ENCODE assay signal across 14 cellular contexts in the genomic region with DNA sequence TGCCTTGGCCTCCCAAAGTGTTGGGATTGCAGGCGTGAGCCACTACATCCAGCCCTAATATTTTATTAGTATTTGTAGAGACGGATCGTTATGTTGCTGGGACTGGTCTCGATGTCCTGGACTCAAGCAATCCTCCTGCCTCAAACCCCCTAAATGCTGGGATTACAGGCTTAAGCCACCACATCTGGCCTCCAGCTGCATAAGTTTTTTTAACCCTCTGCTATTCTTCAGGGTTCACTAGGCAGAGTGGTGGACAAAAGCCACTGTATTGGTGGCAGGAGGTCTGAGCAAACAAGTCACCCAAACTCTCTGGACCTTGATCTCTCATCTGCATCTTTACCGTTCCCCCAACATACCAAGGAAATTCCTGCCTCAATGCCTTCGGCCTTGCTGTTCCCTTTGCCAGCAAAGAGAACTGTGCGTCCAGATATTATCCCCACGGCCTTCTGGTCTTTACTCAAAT. TPM values are rescaled to one million over a fixed set of nuclear protein-coding genes. Genes with fewer than 3 reads are reported as not detected.
DNase-seq lines count a peak whose midpoint lies in the region; ATAC-seq, FAIRE-seq and TF ChIP-seq lines count a peak whose summit lies in the region.
"Had no signal": no experiment of that assay in that cellular context is flagged by ENCODE, and none has a peak within 500 bp of the region (broad histone marks: within the 10 kb centered on the region; RNA-seq: fewer than 3 reads in every experiment).

No MANE protein-coding gene starts in this region.

- peak overlapping the region; percentile 69 for H3K27ac Mint-ChIP-seq in activated B cell treated with CpG ODN at 0.5 μM for 24 hours

- H3K4me1 ChIP-seq in kidney (ENCODE audit: control insufficient read depth in 1 of 2, insufficient read depth in 1 of 2, low read depth in 1 of 2, low read length in 2 of 2) (peaks cover 10 to 14% of the 10 kb centered on the region in 2 donors), mucosa of descending colon (ENCODE audit: low read depth) (peaks cover 6% of the 10 kb centered on the region)

- no peak for TF ChIP-seq CTCF in activated B cell treated with CpG ODN at 0.5 μM for 24 hours (IDR thresholded peaks at IDR 0.05)
- TF ChIP-seq CTCF in kidney (IDR thresholded peaks at IDR 0.05; ENCODE audit: borderline replicate concordance, extremely low read depth, insufficient read depth) = no peak
- TF ChIP-seq CTCF in mucosa of descending colon (IDR thresholded peaks at IDR 0.05) = no peak

- H3K4me3 ChIP-seq in kidney (ENCODE audit: low read length in 2 of 2) (no peak overlapping the region), skin epidermis (no peak overlapping the region), mucosa of descending colon (no peak overlapping the region), H7 (ENCODE audit: insufficient read depth, low read depth, low read length) (no peak overlapping the region)

- no peaks in the 10 kb centered on the region for H3K36me3 Mint-ChIP-seq in activated B cell treated with CpG ODN at 0.5 μM for 24 hours (ENCODE audit: low read depth)

- no peak overlapping the region for H3K9ac ChIP-seq in kidney (ENCODE audit: low read length in 2 of 2)

- CTCF ChIA-PET in activated B cell treated with CpG ODN at 0.5 μM for 24 hours (lab: Charles Lee) = interaction anchor here (2.8 kb wide), 1 partner anchor 10 kb away, joined by 6 read pairs; a partner anchor contains a TSS

- H3K27me3 Mint-ChIP-seq in activated B cell treated with CpG ODN at 0.5 μM for 24 hours = no peaks in the 10 kb centered on the region

- H3K4me3 Mint-ChIP-seq in activated B cell treated with CpG ODN at 0.5 μM for 24 hours = no peak overlapping the region

- H3K36me3 ChIP-seq in kidney (ENCODE audit: control insufficient read depth in 1 of 2, insufficient read depth in 2 of 2, low read length in 2 of 2) (no peaks in the 10 kb centered on the region), mucosa of descending colon (ENCODE audit: low read depth) (no peaks in the 10 kb centered on the region), H7 (replicated peaks; ENCODE audit: control insufficient read depth, insufficient read depth, low read length) (no peaks in the 10 kb centered on the region)

- intact Hi-C loops in activated B cell treated with CpG ODN at 0.5 μM for 24 hours (cut with micrococcal nuclease) = no loop called here
- intact Hi-C loops in kidney (cut with DNase I) = no loop called here
- intact Hi-C loops in mucosa of descending colon (cut with DNase I, micrococcal nuclease) = no loop called here

- FAIRE-seq in GM12891 (lab: Jason Lieb, UNC) = peak; percentile 26
- no peak for FAIRE-seq in kidney (lab: Jason Lieb, UNC)
- FAIRE-seq: islet of Langerhans had no signal

- H3K27ac ChIP-seq in kidney (ENCODE audit: low read depth in 2 of 2, low read length in 2 of 2) (peak overlapping the region in 1 of 2 donors; percentile 54), skin epidermis (peak overlapping the region in 11 of 21 experiments; percentile 8 to 67 (median 38))
- H3K27ac ChIP-seq: epithelial cell of prostate had no signal

- POLR2A ChIA-PET in activated B cell treated with CpG ODN at 0.5 μM for 24 hours (lab: Charles Lee) = interaction anchor here (0.6 to 6.3 kb wide), 2 partner anchors 11 to 42 kb away, joined by 3 to 102 read pairs; a partner anchor contains a TSS

- H3K9me3 Mint-ChIP-seq in activated B cell treated with CpG ODN at 0.5 μM for 24 hours = no peaks in the 10 kb centered on the region

- no peak for DNase-seq in GM12891 (ENCODE audit: insufficient read length, low spot score)
- DNase-seq in activated B cell treated with CpG ODN at 0.5 μM for 24 hours = no peak
- DNase-seq in kidney = peak; percentile 4
- no peak for DNase-seq in T1000 (lab: John Stamatoyannopoulos, UW)
- no peak for DNase-seq in stimulated activated CD4-positive, alpha-beta T cell treated with anti-CD3 and anti-CD28 coated beads, Interleukin-2, amount 100 ng/mL, for 48 hours
- no peak for DNase-seq in mucosa of descending colon
- no peak for DNase-seq in H7
- DNase-seq: amniotic stem cell, MV-4-11, NCI-H526 treated with DMSO at 0.1 percent for 48 hours, SW 1271 had no signal

- no peaks in the 10 kb centered on the region for H3K27me3 ChIP-seq in H7 (ENCODE audit: control insufficient read depth, insufficient read depth, low read length)

- no peak for ATAC-seq in activated B cell treated with CpG ODN at 0.5 μM for 24 hours (ENCODE audit: low read depth)
- ATAC-seq in mucosa of descending colon = no peak

- peaks cover 62% of the 10 kb centered on the region for H3K4me1 Mint-ChIP-seq in activated B cell treated with CpG ODN at 0.5 μM for 24 hours

- no peak for TF ChIP-seq POLR2A in GM12891 (IDR thresholded peaks at IDR 0.05; ENCODE audit: low read depth, low read length)

- no peaks in the 10 kb centered on the region for H3K9me3 ChIP-seq in kidney (ENCODE audit: control insufficient read depth in 1 of 2, low read length in 2 of 2)
- H3K9me3 ChIP-seq in mucosa of descending colon = no peaks in the 10 kb centered on the region

TF ChIP-seq in GM12891, 5 proteins besides CTCF, POLR2A, EP300 and RAD21:
- TF ChIP-seq PAX5 (IDR thresholded peaks at IDR 0.05; ENCODE audit: insufficient read depth, low read length, severe bottlenecking) (no peak), TAF1 (IDR thresholded peaks at IDR 0.05; ENCODE audit: low read depth, low read length) (no peak)

RNA-seq across cellular contexts. Expression of a gene that starts 10.1 kb away (rescaled TPM):
- 22.2 TPM for polyA plus RNA-seq in GM12891 (2012; ENCODE audit: low read depth, missing spikeins)
- 98.2 and 99.8 TPM in 2 replicates for total RNA-seq in activated B cell treated with CpG ODN at 0.5 μM for 24 hours
- 315 TPM for total RNA-seq in kidney
- polyA plus RNA-seq in kidney (ENCODE audit: insufficient read depth, low read depth, low replicate concordance) = 72.7 TPM
- 100 to 1,000 TPM in 1 of 3 donors, 10 to 100 TPM in 2; 33.0 to 176 (median 52.4) TPM for total RNA-seq in mucosa of descending colon
- total RNA-seq in H7 (2014; rRNA removed; shearing (Covaris generic)) = 243 and 293 TPM in 2 replicates
